8 cellular contexts compared by ENCODE assay signal in the genomic region with DNA sequence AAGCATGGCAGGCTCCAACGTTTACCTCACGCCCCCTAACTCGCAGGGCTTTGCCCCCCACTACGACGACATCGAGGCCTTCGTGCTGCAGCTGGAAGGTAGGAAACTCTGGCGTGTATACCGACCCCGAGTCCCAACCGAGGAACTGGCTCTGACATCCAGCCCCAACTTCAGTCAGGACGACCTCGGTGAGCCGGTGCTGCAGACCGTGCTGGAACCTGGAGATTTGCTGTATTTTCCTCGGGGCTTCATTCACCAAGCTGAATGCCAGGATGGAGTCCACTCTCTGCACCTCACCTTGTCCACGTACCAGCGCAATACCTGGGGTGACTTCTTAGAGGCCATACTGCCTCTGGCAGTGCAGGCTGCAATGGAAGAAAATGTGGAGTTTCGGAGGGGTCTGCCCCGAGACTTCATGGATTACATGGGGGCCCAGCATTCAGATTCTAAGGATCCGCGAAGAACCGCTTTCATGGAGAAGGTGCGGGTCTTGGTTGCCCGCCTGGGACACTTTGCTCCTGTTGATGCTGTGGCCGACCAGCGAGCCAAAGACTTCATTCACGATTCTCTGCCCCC. TPM values are rescaled to one million over a fixed set of nuclear protein-coding genes. Genes with fewer than 3 reads are reported as not detected.
DNase-seq lines count a peak whose midpoint lies in the region; ATAC-seq, FAIRE-seq and TF ChIP-seq lines count a peak whose summit lies in the region.

No MANE protein-coding gene starts in this region.

- H3K4me2 ChIP-seq in keratinocyte (ENCODE audit: control insufficient read depth, extremely low read depth, insufficient read depth, low read depth, low read length): peak overlapping the region; percentile 88

- no peaks in the 10 kb centered on the region for H3K27me3 ChIP-seq in keratinocyte (ENCODE audit: control insufficient read depth, extremely low read depth, insufficient read depth, low read length)
- H3K27me3 ChIP-seq in stomach smooth muscle (ENCODE audit: control insufficient read depth in 1 of 2, insufficient read depth in 2 of 2, low read length in 2 of 2): no peaks in the 10 kb centered on the region

- H4K20me1 ChIP-seq in keratinocyte (ENCODE audit: control insufficient read depth, extremely low read depth, insufficient read depth, low read length): peaks cover 4% of the 10 kb centered on the region

- H3K36me3 ChIP-seq in keratinocyte (ENCODE audit: control insufficient read depth in 2 of 2, extremely low read depth in 1 of 2, insufficient read depth in 2 of 2, low read length in 2 of 2) (peaks cover 5 to 9% of the 10 kb centered on the region in 2 experiments), stomach smooth muscle (ENCODE audit: control insufficient read depth in 2 of 2, insufficient read depth in 2 of 2, low read length in 2 of 2) (peaks cover 0 to 4% of the 10 kb centered on the region in 2 donors)

- H2AFZ ChIP-seq in keratinocyte (ENCODE audit: control insufficient read depth, low read length): no peak overlapping the region

- H3K4me1 Mint-ChIP-seq in activated T-helper 2 cell treated with anti-CD3 and anti-CD28 coated beads, Interferon-gamma antibody, Interleukin-2, Interleukin-4, amounts not matched to agents 10 μg/mL and 5 μg/mL and 100 μg/mL, durations not matched to agents 14 hours and 24 hours and 36 hours (ENCODE audit: low read depth): peaks cover 27% of the 10 kb centered on the region

- no peaks in the 10 kb centered on the region for H3K9me3 ChIP-seq in keratinocyte (ENCODE audit: control insufficient read depth, low read depth, low read length)
- no peaks in the 10 kb centered on the region for H3K9me3 ChIP-seq in stomach smooth muscle (ENCODE audit: control insufficient read depth in 2 of 2, low read length in 2 of 2)

- H3K9me3 Mint-ChIP-seq in activated T-helper 2 cell treated with anti-CD3 and anti-CD28 coated beads, Interferon-gamma antibody, Interleukin-2, Interleukin-4, amounts not matched to agents 10 μg/mL and 5 μg/mL and 100 μg/mL, durations not matched to agents 14 hours and 24 hours and 36 hours: no peaks in the 10 kb centered on the region

- no peak for FAIRE-seq in keratinocyte (lab: Jason Lieb, UNC)

- H3K79me2 ChIP-seq in keratinocyte (ENCODE audit: control insufficient read depth, insufficient read depth, low read length): peaks cover 23% of the 10 kb centered on the region

- H3K27me3 Mint-ChIP-seq in activated T-helper 2 cell treated with anti-CD3 and anti-CD28 coated beads, Interferon-gamma antibody, Interleukin-2, Interleukin-4, amounts not matched to agents 10 μg/mL and 5 μg/mL and 100 μg/mL, durations not matched to agents 14 hours and 24 hours and 36 hours (ENCODE audit: low read depth): peaks cover 3% of the 10 kb centered on the region

- H3K27ac ChIP-seq in keratinocyte (ENCODE audit: control insufficient read depth, insufficient read depth, low read length) (no peak overlapping the region), stomach smooth muscle (ENCODE audit: low read length) (no peak overlapping the region)

- TF ChIP-seq CTCF in keratinocyte (optimal IDR thresholded peaks at IDR 0.05 in 1 of 3, IDR thresholded peaks at IDR 0.05 in 1 of 3, conservative IDR thresholded peaks at IDR 0.05 in 1 of 3; ENCODE audit: extremely low read depth in 1 of 3, insufficient read depth in 2 of 3, low read length in 3 of 3): no peak

- H3K9me1 ChIP-seq in keratinocyte (ENCODE audit: control insufficient read depth, extremely low read depth, insufficient read depth, low read length): peaks cover 3% of the 10 kb centered on the region

- peak overlapping the region; percentile 51 to 84 (median 70) for H3K4me3 ChIP-seq in keratinocyte (ENCODE audit: control insufficient read depth in 2 of 3, extremely low read depth in 1 of 3, insufficient read depth in 2 of 3, low read depth in 1 of 3, low read length in 3 of 3)
- H3K4me3 ChIP-seq in stomach smooth muscle (ENCODE audit: low read length in 2 of 2): peak overlapping the region; percentile 75 to 87

- H3K4me1 ChIP-seq in keratinocyte (ENCODE audit: control insufficient read depth, extremely low read depth, insufficient read depth, low read length) (peaks cover 15% of the 10 kb centered on the region), stomach smooth muscle (ENCODE audit: control insufficient read depth, insufficient read depth, low read length) (peaks cover 27% of the 10 kb centered on the region)

- DNase-seq in NCI-H748 treated with DMSO at 0.1 percent for 48 hours (lab: John Stamatoyannopoulos, UW) (peak; percentile 11), NCI-H748 (lab: John Stamatoyannopoulos, UW; ENCODE audit: unreplicated experiment) (no peak), keratinocyte (ENCODE audit: low read depth, low spot score) (no peak), COLO668 (lab: John Stamatoyannopoulos, UW; ENCODE audit: unreplicated experiment) (no peak), epidermal melanocyte (ENCODE audit: insufficient read length, low spot score) (no peak)
- no peak for DNase-seq in activated T-helper 2 cell treated with anti-CD3 and anti-CD28 coated beads, Interferon-gamma antibody, Interleukin-2, Interleukin-4, amounts not matched to agents 10 μg/mL and 5 μg/mL and 100 μg/mL, durations not matched to agents 14 hours and 24 hours and 36 hours (ENCODE audit: low spot score)

- peak overlapping the region; percentile 82 for H3K9ac ChIP-seq in keratinocyte (ENCODE audit: control insufficient read depth, extremely low read depth, insufficient read depth, low read length)
- H3K9ac ChIP-seq in stomach smooth muscle (ENCODE audit: low read length in 2 of 2): peak overlapping the region; percentile 60 to 78

- H3K4me3 Mint-ChIP-seq in activated T-helper 2 cell treated with anti-CD3 and anti-CD28 coated beads, Interferon-gamma antibody, Interleukin-2, Interleukin-4, amounts not matched to agents 10 μg/mL and 5 μg/mL and 100 μg/mL, durations not matched to agents 14 hours and 24 hours and 36 hours (ENCODE audit: low read depth): peak overlapping the region; percentile 84

- dilution Hi-C loops in keratinocyte (cut with MboI; ENCODE audit: extremely low pct_ligation_motif_present, low sequenced_read_pairs): no loop called here

- no peak for ATAC-seq in HG03280 (IDR thresholded peaks at IDR 0.05; ENCODE audit: unreplicated experiment)

- intact Hi-C loops in activated T-helper 2 cell treated with anti-CD3 and anti-CD28 coated beads, Interferon-gamma antibody, Interleukin-2, Interleukin-4, amounts not matched to agents 10 μg/mL and 5 μg/mL and 100 μg/mL, durations not matched to agents 14 hours and 24 hours and 36 hours (cut with micrococcal nuclease): loop anchor here (2.0 to 5.0 kb wide), 2 partner anchors 33 to 75 kb away; a partner anchor contains a TSS

- H3K27ac Mint-ChIP-seq in activated T-helper 2 cell treated with anti-CD3 and anti-CD28 coated beads, Interferon-gamma antibody, Interleukin-2, Interleukin-4, amounts not matched to agents 10 μg/mL and 5 μg/mL and 100 μg/mL, durations not matched to agents 14 hours and 24 hours and 36 hours: peak overlapping the region; percentile 38

- peaks cover 49% of the 10 kb centered on the region for H3K36me3 Mint-ChIP-seq in activated T-helper 2 cell treated with anti-CD3 and anti-CD28 coated beads, Interferon-gamma antibody, Interleukin-2, Interleukin-4, amounts not matched to agents 10 μg/mL and 5 μg/mL and 100 μg/mL, durations not matched to agents 14 hours and 24 hours and 36 hours (ENCODE audit: low read depth)

RNA-seq across cellular contexts. Expression of a gene that starts 1.3 kb away (rescaled TPM):
- total RNA-seq in activated T-helper 2 cell treated with anti-CD3 and anti-CD28 coated beads, Interferon-gamma antibody, Interleukin-2, Interleukin-4, amounts not matched to agents 10 μg/mL and 5 μg/mL and 100 μg/mL, durations not matched to agents 14 hours and 24 hours and 36 hours: 22.0 and 24.1 TPM in 2 replicates
- 7.7 to 12.5 TPM (median 9.2 TPM) in 3 replicates for polyA plus RNA-seq in keratinocyte
- 0.46 TPM for polyA plus RNA-seq in keratinocyte (2011; ENCODE audit: low read depth)
- 5.6 and 7.2 TPM in 2 replicates for polyA plus RNA-seq in keratinocyte (2011; cell fraction: cytosol; rRNA removed)
- polyA plus RNA-seq in keratinocyte (2011; cell fraction: nucleus; rRNA removed): 6.7 and 8.9 TPM in 2 replicates
- 4.7 and 14.0 TPM in 2 replicates for polyA plus RNA-seq in keratinocyte (2012; ENCODE audit: low replicate concordance)
- 9.0 to 13.8 TPM (median 12.2 TPM) in 3 replicates for polyA minus RNA-seq in keratinocyte
- 18.0 TPM for polyA minus RNA-seq in keratinocyte (2011; cell fraction: cytosol; rRNA and poly(A)+ RNA removed)
- 11.9 and 12.7 TPM in 2 replicates for polyA minus RNA-seq in keratinocyte (2011; cell fraction: nucleus; rRNA and poly(A)+ RNA removed)

RNA-seq across cellular contexts. Expression of a gene that starts 33.7 kb away (rescaled TPM):
- total RNA-seq in activated T-helper 2 cell treated with anti-CD3 and anti-CD28 coated beads, Interferon-gamma antibody, Interleukin-2, Interleukin-4, amounts not matched to agents 10 μg/mL and 5 μg/mL and 100 μg/mL, durations not matched to agents 14 hours and 24 hours and 36 hours: 52.4 and 66.1 TPM in 2 replicates
- polyA plus RNA-seq in keratinocyte: 108 to 122 TPM (median 110 TPM) in 3 replicates
- polyA plus RNA-seq in keratinocyte (2011; ENCODE audit: low read depth): 94.0 TPM
- 113 and 151 TPM in 2 replicates for polyA plus RNA-seq in keratinocyte (2011; cell fraction: cytosol; rRNA removed)
- 211 and 247 TPM in 2 replicates for polyA plus RNA-seq in keratinocyte (2011; cell fraction: nucleus; rRNA removed)
- polyA plus RNA-seq in keratinocyte (2012; ENCODE audit: low replicate concordance): 49.6 and 60.8 TPM in 2 replicates
- 173 to 196 TPM (median 180 TPM) in 3 replicates for polyA minus RNA-seq in keratinocyte
- 86.5 TPM for polyA minus RNA-seq in keratinocyte (2011; cell fraction: cytosol; rRNA and poly(A)+ RNA removed)
- 117 and 194 TPM in 2 replicates for polyA minus RNA-seq in keratinocyte (2011; cell fraction: nucleus; rRNA and poly(A)+ RNA removed)

RNA-seq across cellular contexts. Expression of a gene that starts 44.9 kb away (rescaled TPM):
- total RNA-seq in activated T-helper 2 cell treated with anti-CD3 and anti-CD28 coated beads, Interferon-gamma antibody, Interleukin-2, Interleukin-4, amounts not matched to agents 10 μg/mL and 5 μg/mL and 100 μg/mL, durations not matched to agents 14 hours and 24 hours and 36 hours: 1.9 and 2.7 TPM in 2 replicates
- 5.4 to 8.7 TPM (median 6.1 TPM) in 3 replicates for polyA plus RNA-seq in keratinocyte
- polyA plus RNA-seq in keratinocyte (2011; ENCODE audit: low read depth): 0.71 TPM
- polyA plus RNA-seq in keratinocyte (2011; cell fraction: cytosol; rRNA removed): 4.5 and 6.1 TPM in 2 replicates
- polyA plus RNA-seq in keratinocyte (2011; cell fraction: nucleus; rRNA removed): 7.7 and 8.9 TPM in 2 replicates
- polyA plus RNA-seq in keratinocyte (2012; ENCODE audit: low replicate concordance): 2.2 and 5.7 TPM in 2 replicates
- polyA minus RNA-seq in keratinocyte: 1.9 to 3.9 TPM (median 2.6 TPM) in 3 replicates
- 5.6 TPM for polyA minus RNA-seq in keratinocyte (2011; cell fraction: cytosol; rRNA and poly(A)+ RNA removed)
- 3.1 and 4.6 TPM in 2 replicates for polyA minus RNA-seq in keratinocyte (2011; cell fraction: nucleus; rRNA and poly(A)+ RNA removed)
